In genomic region chr9:92734931-92735906, GRCh38 we compare ENCODE assay signal across 1 cellular context.
TF ChIP-seq lines count a peak whose summit lies in the region.

No MANE protein-coding gene starts in this region.

TF ChIP-seq in GM23338, 12 proteins besides CTCF, POLR2A, EP300 and RAD21 (continued from another document):
- TF ChIP-seq, protein P1, sequence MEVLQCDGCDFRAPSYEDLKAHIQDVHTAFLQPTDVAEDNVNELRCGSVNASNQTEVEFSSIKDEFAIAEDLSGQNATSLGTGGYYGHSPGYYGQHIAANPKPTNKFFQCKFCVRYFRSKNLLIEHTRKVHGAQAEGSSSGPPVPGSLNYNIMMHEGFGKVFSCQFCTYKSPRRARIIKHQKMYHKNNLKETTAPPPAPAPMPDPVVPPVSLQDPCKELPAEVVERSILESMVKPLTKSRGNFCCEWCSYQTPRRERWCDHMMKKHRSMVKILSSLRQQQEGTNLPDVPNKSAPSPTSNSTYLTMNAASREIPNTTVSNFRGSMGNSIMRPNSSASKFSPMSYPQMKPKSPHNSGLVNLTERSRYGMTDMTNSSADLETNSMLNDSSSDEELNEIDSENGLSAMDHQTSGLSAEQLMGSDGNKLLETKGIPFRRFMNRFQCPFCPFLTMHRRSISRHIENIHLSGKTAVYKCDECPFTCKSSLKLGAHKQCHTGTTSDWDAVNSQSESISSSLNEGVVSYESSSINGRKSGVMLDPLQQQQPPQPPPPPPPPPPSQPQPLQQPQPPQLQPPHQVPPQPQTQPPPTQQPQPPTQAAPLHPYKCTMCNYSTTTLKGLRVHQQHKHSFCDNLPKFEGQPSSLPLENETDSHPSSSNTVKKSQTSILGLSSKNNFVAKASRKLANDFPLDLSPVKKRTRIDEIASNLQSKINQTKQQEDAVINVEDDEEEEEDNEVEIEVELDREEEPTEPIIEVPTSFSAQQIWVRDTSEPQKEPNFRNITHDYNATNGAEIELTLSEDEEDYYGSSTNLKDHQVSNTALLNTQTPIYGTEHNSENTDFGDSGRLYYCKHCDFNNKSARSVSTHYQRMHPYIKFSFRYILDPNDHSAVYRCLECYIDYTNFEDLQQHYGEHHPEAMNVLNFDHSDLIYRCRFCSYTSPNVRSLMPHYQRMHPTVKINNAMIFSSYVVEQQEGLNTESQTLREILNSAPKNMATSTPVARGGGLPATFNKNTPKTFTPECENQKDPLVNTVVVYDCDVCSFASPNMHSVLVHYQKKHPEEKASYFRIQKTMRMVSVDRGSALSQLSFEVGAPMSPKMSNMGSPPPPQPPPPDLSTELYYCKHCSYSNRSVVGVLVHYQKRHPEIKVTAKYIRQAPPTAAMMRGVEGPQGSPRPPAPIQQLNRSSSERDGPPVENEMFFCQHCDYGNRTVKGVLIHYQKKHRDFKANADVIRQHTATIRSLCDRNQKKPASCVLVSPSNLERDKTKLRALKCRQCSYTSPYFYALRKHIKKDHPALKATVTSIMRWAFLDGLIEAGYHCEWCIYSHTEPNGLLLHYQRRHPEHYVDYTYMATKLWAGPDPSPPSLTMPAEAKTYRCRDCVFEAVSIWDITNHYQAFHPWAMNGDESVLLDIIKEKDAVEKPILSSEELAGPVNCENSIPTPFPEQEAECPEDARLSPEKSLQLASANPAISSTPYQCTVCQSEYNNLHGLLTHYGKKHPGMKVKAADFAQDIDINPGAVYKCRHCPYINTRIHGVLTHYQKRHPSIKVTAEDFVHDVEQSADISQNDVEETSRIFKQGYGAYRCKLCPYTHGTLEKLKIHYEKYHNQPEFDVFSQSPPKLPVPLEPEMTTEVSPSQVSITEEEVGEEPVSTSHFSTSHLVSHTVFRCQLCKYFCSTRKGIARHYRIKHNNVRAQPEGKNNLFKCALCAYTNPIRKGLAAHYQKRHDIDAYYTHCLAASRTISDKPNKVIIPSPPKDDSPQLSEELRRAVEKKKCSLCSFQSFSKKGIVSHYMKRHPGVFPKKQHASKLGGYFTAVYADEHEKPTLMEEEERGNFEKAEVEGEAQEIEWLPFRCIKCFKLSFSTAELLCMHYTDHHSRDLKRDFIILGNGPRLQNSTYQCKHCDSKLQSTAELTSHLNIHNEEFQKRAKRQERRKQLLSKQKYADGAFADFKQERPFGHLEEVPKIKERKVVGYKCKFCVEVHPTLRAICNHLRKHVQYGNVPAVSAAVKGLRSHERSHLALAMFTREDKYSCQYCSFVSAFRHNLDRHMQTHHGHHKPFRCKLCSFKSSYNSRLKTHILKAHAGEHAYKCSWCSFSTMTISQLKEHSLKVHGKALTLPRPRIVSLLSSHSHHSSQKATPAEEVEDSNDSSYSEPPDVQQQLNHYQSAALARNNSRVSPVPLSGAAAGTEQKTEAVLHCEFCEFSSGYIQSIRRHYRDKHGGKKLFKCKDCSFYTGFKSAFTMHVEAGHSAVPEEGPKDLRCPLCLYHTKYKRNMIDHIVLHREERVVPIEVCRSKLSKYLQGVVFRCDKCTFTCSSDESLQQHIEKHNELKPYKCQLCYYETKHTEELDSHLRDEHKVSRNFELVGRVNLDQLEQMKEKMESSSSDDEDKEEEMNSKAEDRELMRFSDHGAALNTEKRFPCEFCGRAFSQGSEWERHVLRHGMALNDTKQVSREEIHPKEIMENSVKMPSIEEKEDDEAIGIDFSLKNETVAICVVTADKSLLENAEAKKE (CRISPR knock-in tag; IDR thresholded peaks at IDR 0.05), result no peak
- no peak for TF ChIP-seq JUNB (IDR thresholded peaks at IDR 0.05; ENCODE audit: unreplicated experiment)
- TF ChIP-seq ZNF114 (CRISPR knock-in tag; IDR thresholded peaks at IDR 0.05), result no peak
- TF ChIP-seq ETS1 (IDR thresholded peaks at IDR 0.05), result no peak
- no peak for TF ChIP-seq EZH2phosphoT487 (IDR thresholded peaks at IDR 0.05; ENCODE audit: unreplicated experiment)
- no peak for TF ChIP-seq CREB1 (CRISPR knock-in tag; IDR thresholded peaks at IDR 0.05; ENCODE audit: low read depth)
- TF ChIP-seq EZH2 (IDR thresholded peaks at IDR 0.05; ENCODE audit: low read depth, unreplicated experiment), result no peak
- no peak for TF ChIP-seq POLR2AphosphoS5 (IDR thresholded peaks at IDR 0.05; ENCODE audit: low read depth)
- TF ChIP-seq NANOG (IDR thresholded peaks at IDR 0.05; ENCODE audit: borderline replicate concordance), result no peak
- no peak for TF ChIP-seq REST (IDR thresholded peaks at IDR 0.05; ENCODE audit: unreplicated experiment)
- no peak for TF ChIP-seq STAT1 (IDR thresholded peaks at IDR 0.05; ENCODE audit: unreplicated experiment)
TF ChIP-seq in GM23338: peak in this region for 0.
